ENCODE assay signal across 1 cellular context in genomic region chr21:36060159-36060921, GRCh38.
TF ChIP-seq lines count a peak whose summit lies in the region.

SETD4 (minus strand) TSS chr21:36060526; CDS start chr21:36058888, 1,638 bp downstream.

TF ChIP-seq in HepG2, 621 proteins besides CTCF, POLR2A, EP300 and RAD21 (continued from another document and continues in another):
- TF ChIP-seq ZBTB37 (CRISPR knock-in tag; IDR thresholded peaks at IDR 0.05) (0 out of 2 replicates have a peak, but pooled peaks have one; percentile 45), NFE2L2 (IDR thresholded peaks at IDR 0.05; ENCODE audit: low read length) (no peak), SSRP1 (CRISPR knock-in tag; IDR thresholded peaks at IDR 0.05) (no peak), ZBTB46 (CRISPR knock-in tag; IDR thresholded peaks at IDR 0.05; ENCODE audit: borderline replicate concordance) (no peak), ZBTB7A (CRISPR knock-in tag; IDR thresholded peaks at IDR 0.05) (no peak), TARDBP (CRISPR knock-in tag; IDR thresholded peaks at IDR 0.05) (peak; percentile 68; the same call in 1 of the 2 replicates), SMARCE1 (IDR thresholded peaks at IDR 0.05; ENCODE audit: borderline replicate concordance) (no peak), ZNF720 (CRISPR knock-in tag; IDR thresholded peaks at IDR 0.05) (no peak), ZFP82 (CRISPR knock-in tag; IDR thresholded peaks at IDR 0.05; ENCODE audit: borderline replicate concordance) (no peak), TEAD3 (CRISPR knock-in tag; optimal IDR thresholded peaks at IDR 0.05; ENCODE audit: borderline replicate concordance) (no peak), ZMAT5 (CRISPR knock-in tag; IDR thresholded peaks at IDR 0.05; ENCODE audit: borderline replicate concordance, low read depth) (no peak), BRD4 (CRISPR knock-in tag; IDR thresholded peaks at IDR 0.05) (0 out of 2 replicates have a peak, but pooled peaks have one; percentile 55), ZNF143 (CRISPR knock-in tag; IDR thresholded peaks at IDR 0.05) (0 out of 2 replicates have a peak, but pooled peaks have one; percentile 30), ZXDC (CRISPR knock-in tag; IDR thresholded peaks at IDR 0.05) (no peak), GTF3A (CRISPR knock-in tag; conservative IDR thresholded peaks at IDR 0.05) (no peak), ZNF547 (CRISPR knock-in tag; IDR thresholded peaks at IDR 0.05) (peak; percentile 78), RBM39 (IDR thresholded peaks at IDR 0.05; ENCODE audit: low read depth, low read length, poor library complexity, severe bottlenecking) (peak; percentile 76), HOXA3 (CRISPR knock-in tag; IDR thresholded peaks at IDR 0.05) (peak; percentile 99), SRSF4 (IDR thresholded peaks at IDR 0.05; ENCODE audit: low read depth, low read length, poor library complexity, severe bottlenecking) (no peak), ZNF12 (CRISPR knock-in tag; IDR thresholded peaks at IDR 0.05) (no peak), ZNF263 (CRISPR knock-in tag; IDR thresholded peaks at IDR 0.05) (no peak), ZNF414 (CRISPR knock-in tag; IDR thresholded peaks at IDR 0.05) (no peak), ATAD3A (CRISPR knock-in tag; IDR thresholded peaks at IDR 0.05) (no peak), ZSCAN22 (CRISPR knock-in tag; IDR thresholded peaks at IDR 0.05) (no peak), ZBTB26 (CRISPR knock-in tag; IDR thresholded peaks at IDR 0.05; ENCODE audit: borderline replicate concordance) (no peak; the same call in 1 of the 2 replicates), ZBTB43 (CRISPR knock-in tag; conservative IDR thresholded peaks at IDR 0.05) (peak; percentile 42; the same call in 1 of the 2 replicates), RFXANK (CRISPR knock-in tag; IDR thresholded peaks at IDR 0.05) (no peak), ZUFSP (CRISPR knock-in tag; IDR thresholded peaks at IDR 0.05; ENCODE audit: borderline replicate concordance) (no peak), AGO1 (IDR thresholded peaks at IDR 0.05; ENCODE audit: low read depth, low read length, poor library complexity, severe bottlenecking) (no peak), SP5 (CRISPR knock-in tag; IDR thresholded peaks at IDR 0.05; ENCODE audit: borderline replicate concordance, low read depth) (no peak; the same call in 1 of the 2 replicates), ZNF17 (CRISPR knock-in tag; IDR thresholded peaks at IDR 0.05) (peak; percentile 85; the same call in 1 of the 2 replicates), ZNF337 (CRISPR knock-in tag; IDR thresholded peaks at IDR 0.05; ENCODE audit: borderline replicate concordance, low read depth) (peak; percentile 73; the same call in 1 of the 2 replicates), ZNF276 (CRISPR knock-in tag; IDR thresholded peaks at IDR 0.05; ENCODE audit: low read depth) (no peak), ZNF280B (CRISPR knock-in tag; IDR thresholded peaks at IDR 0.05; ENCODE audit: borderline replicate concordance) (no peak; the same call in 1 of the 2 replicates), ZSCAN29 (CRISPR knock-in tag; conservative IDR thresholded peaks at IDR 0.05) (no peak), IRF1 (CRISPR knock-in tag; IDR thresholded peaks at IDR 0.05; ENCODE audit: low read depth) (no peak), ZNF124 (CRISPR knock-in tag; IDR thresholded peaks at IDR 0.05) (peak; percentile 60; the same call in 1 of the 2 replicates), SKIL (CRISPR knock-in tag; IDR thresholded peaks at IDR 0.05; ENCODE audit: borderline replicate concordance) (no peak), ZNF616 (CRISPR knock-in tag; IDR thresholded peaks at IDR 0.05; ENCODE audit: low read depth) (no peak), ZNF792 (CRISPR knock-in tag; IDR thresholded peaks at IDR 0.05) (no peak; the same call in 1 of the 2 replicates), ZNF704 (CRISPR knock-in tag; IDR thresholded peaks at IDR 0.05; ENCODE audit: borderline replicate concordance) (peak; percentile 70; the same call in 1 of the 2 replicates), ZNF598 (CRISPR knock-in tag; IDR thresholded peaks at IDR 0.05; ENCODE audit: borderline replicate concordance) (peak; percentile 43; the same call in 1 of the 2 replicates)
